ENCODE assay signal across 8 cellular contexts in genomic region chr11:65873280-65874156, GRCh38. TPM values are rescaled to one million over a fixed set of nuclear protein-coding genes. Genes with fewer than 3 reads are reported as not detected.
DNase-seq lines count a peak whose midpoint lies in the region; ATAC-seq and TF ChIP-seq lines count a peak whose summit lies in the region.

No MANE protein-coding gene starts in this region.

- H4K20me1 ChIP-seq in PC-9 (ENCODE audit: insufficient read depth) = no peaks in the 10 kb centered on the region

- POLR2A ChIA-PET in PC-9 (lab: Charles Lee; ENCODE audit: unreplicated experiment) = interaction anchor here (0.6 to 0.8 kb wide), 3 partner anchors 64 to 209 kb away, joined by 4 to 6 read pairs (median 4); no protein-coding TSS in a partner anchor

- peak overlapping the region; percentile 87 for H2AFZ ChIP-seq in PC-9

- H3K9ac ChIP-seq in muscle layer of colon (ENCODE audit: low read length) = peak overlapping the region; percentile 46

- H3K4me1 Mint-ChIP-seq in activated T-cell treated with anti-CD3 and anti-CD28 coated beads, Interleukin-2, amount 50 U/mL, for 24 hours (ENCODE audit: low read depth) = peaks cover 30% of the 10 kb centered on the region

- H3K27me3 ChIP-seq in PC-9 (ENCODE audit: insufficient read depth, low read depth) = no peaks in the 10 kb centered on the region
- H3K27me3 ChIP-seq in muscle layer of colon (ENCODE audit: control insufficient read depth in 1 of 2, insufficient read depth in 2 of 2, low read length in 2 of 2) = no peaks in the 10 kb centered on the region

- DNase-seq in DMS 273 treated with DMSO at 0.1 percent for 48 hours (lab: John Stamatoyannopoulos, UW) (peak; percentile 68), KG1 (lab: John Stamatoyannopoulos, UW) (peak; percentile 83), PC-9 (peak; percentile 74 to 98), erythroblast (lab: John Stamatoyannopoulos, UW) (peak; percentile 91 to 95)
- DNase-seq in activated T-cell treated with anti-CD3 and anti-CD28 coated beads, Interleukin-2, amount 50 U/mL, for 24 hours = peak; percentile 100
- peak; percentile 87 to 88 for DNase-seq in stimulated activated CD8-positive, alpha-beta memory T cell treated with anti-CD3 and anti-CD28 coated beads, Interleukin-7, amount 100 ng/mL, for 4 hours (ENCODE audit: low read depth in 2 of 2)

- H3K9me2 ChIP-seq in PC-9 (ENCODE audit: insufficient read depth) = no peaks in the 10 kb centered on the region

- H3K4me3 Mint-ChIP-seq in activated T-cell treated with anti-CD3 and anti-CD28 coated beads, Interleukin-2, amount 50 U/mL, for 24 hours = peak overlapping the region; percentile 79

- no peaks in the 10 kb centered on the region for H3K36me3 ChIP-seq in PC-9 (ENCODE audit: low read depth)
- H3K36me3 ChIP-seq in muscle layer of colon (ENCODE audit: insufficient read depth, low read length) = peaks cover 24% of the 10 kb centered on the region

- H3K4me1 ChIP-seq in PC-9 (replicated peaks; ENCODE audit: insufficient read depth) = peaks cover 4% of the 10 kb centered on the region; the same call in 1 of the 2 replicates
- peaks cover 20% of the 10 kb centered on the region for H3K4me1 ChIP-seq in muscle layer of colon (ENCODE audit: insufficient read depth, low read length)

- no TSS peak for BruUV-seq in PC-9 (replicated peaks; lab: Mats Ljungman, UMichigan)

- H3F3A ChIP-seq in PC-9 (ENCODE audit: insufficient read depth, low read depth) = peaks cover 25% of the 10 kb centered on the region

- H3K9me3 ChIP-seq in PC-9 (ENCODE audit: insufficient read depth, low read depth) = no peaks in the 10 kb centered on the region
- no peaks in the 10 kb centered on the region for H3K9me3 ChIP-seq in muscle layer of colon (ENCODE audit: low read length)

- peak; percentile 65 for ATAC-seq in GM21717 (IDR thresholded peaks at IDR 0.05; ENCODE audit: unreplicated experiment)

- no peaks in the 10 kb centered on the region for H3K9me3 Mint-ChIP-seq in activated T-cell treated with anti-CD3 and anti-CD28 coated beads, Interleukin-2, amount 50 U/mL, for 24 hours

- CTCF ChIA-PET in PC-9 (lab: Charles Lee) = interaction anchor here (0.6 to 0.8 kb wide), 3 partner anchors 25 to 171 kb away, joined by 3 to 15 read pairs (median 3); no protein-coding TSS in a partner anchor

- intact Hi-C loops in PC-9 (cut with micrococcal nuclease; ENCODE audit: unreplicated experiment) = no loop called here

- peak; percentile 82 for TF ChIP-seq POLR2A in erythroblast (IDR thresholded peaks at IDR 0.05; ENCODE audit: low read length)

- no peaks in the 10 kb centered on the region for H3K36me3 Mint-ChIP-seq in activated T-cell treated with anti-CD3 and anti-CD28 coated beads, Interleukin-2, amount 50 U/mL, for 24 hours (ENCODE audit: low read depth)

- H3K4me2 ChIP-seq in PC-9 = peak overlapping the region; percentile 78

- peak overlapping the region; percentile 86 for H3K27ac Mint-ChIP-seq in activated T-cell treated with anti-CD3 and anti-CD28 coated beads, Interleukin-2, amount 50 U/mL, for 24 hours

- H3K27me3 Mint-ChIP-seq in activated T-cell treated with anti-CD3 and anti-CD28 coated beads, Interleukin-2, amount 50 U/mL, for 24 hours = no peaks in the 10 kb centered on the region

- H3K4me3 ChIP-seq in PC-9 (peak overlapping the region; percentile 61), muscle layer of colon (ENCODE audit: low read depth in 1 of 2, low read length in 2 of 2) (peak overlapping the region; percentile 59 to 76)

- H3K27ac ChIP-seq in PC-9 (no peak overlapping the region), muscle layer of colon (ENCODE audit: low read depth, low read length) (peak overlapping the region; percentile 56)

- no peak for TF ChIP-seq CTCF in PC-9 (conservative IDR thresholded peaks at IDR 0.05)

- H3K79me2 ChIP-seq in PC-9 (ENCODE audit: low read depth) = no peaks in the 10 kb centered on the region

RNA-seq across cellular contexts. Expression of gene EFEMP2, which starts 0.9 kb away (rescaled TPM):
- 18.1 and 32.3 TPM in 2 replicates for total RNA-seq in PC-9 (2021)

RNA-seq across cellular contexts. Expression of gene CTSW, which starts 6.1 kb away (rescaled TPM):
- total RNA-seq in PC-9 (2021) = not detected in 2 replicates

RNA-seq across cellular contexts. Expression of gene MUS81, which starts 13.3 kb away (rescaled TPM):
- 62.7 and 64.2 TPM in 2 replicates for total RNA-seq in PC-9 (2021)

RNA-seq across cellular contexts. Expression of gene FIBP, which starts 14.8 kb away (rescaled TPM):
- 105 and 141 TPM in 2 replicates for total RNA-seq in PC-9 (2021)

RNA-seq across cellular contexts. Expression of gene CFL1, which starts 15.5 kb away (rescaled TPM):
- total RNA-seq in PC-9 (2021) = 1,598 and 1,798 TPM in 2 replicates
